9 cellular contexts compared by ENCODE assay signal in genomic region chr12:25648460-25648859, GRCh38.
A peak's percentile ranks its signal among the peaks of the same experiment; 100 is the strongest.
DNase-seq lines count a peak whose midpoint lies in the region; ATAC-seq and TF ChIP-seq lines count a peak whose summit lies in the region.
"Had no signal": no experiment of that assay in that cellular context is flagged by ENCODE, and none has a peak within 500 bp of the region (broad histone marks: within the 10 kb centered on the region; RNA-seq: fewer than 3 reads in every experiment).

No MANE protein-coding gene starts in this region.

- intact Hi-C loops in left lung (cut with DNase I): no loop called here
- intact Hi-C loops in CD8-positive, alpha-beta T cell (cut with DNase I, micrococcal nuclease): no loop called here

- H3K4me1 ChIP-seq in ACC112 (ENCODE audit: control insufficient read depth, insufficient read depth, low read length, unreplicated experiment) (peaks cover 7% of the 10 kb centered on the region), left lung (no peaks in the 10 kb centered on the region)
- no peaks in the 10 kb centered on the region for H3K4me1 ChIP-seq in CD8-positive, alpha-beta T cell (ENCODE audit: insufficient read depth, low read length)

- H2AFZ ChIP-seq in ACC112 (ENCODE audit: low read length, unreplicated experiment): peak overlapping the region; percentile 62

- DNase-seq in NCI-H2081 treated with DMSO at 0.1 percent for 48 hours (lab: John Stamatoyannopoulos, UW) (peak; percentile 2), dedifferentiated amniotic fluid mesenchymal stem cell (ENCODE audit: extremely low spot score) (peak; percentile 57), left lung (no peak), mesenteric fat pad (ENCODE audit: low spot score) (no peak), GM10248 (ENCODE audit: extremely low spot score) (no peak)
- no peak for DNase-seq in CD8-positive, alpha-beta T cell
- DNase-seq: activated naive CD8-positive, alpha-beta T cell treated with anti-CD3 and anti-CD28 coated beads, Interleukin-2, amount 10 ng/mL, durations not matched to agents 7 days and 5 days had no signal

- POLR2A ChIA-PET in CD8-positive, alpha-beta T cell (lab: Charles Lee): no interaction called here
- POLR2A ChIA-PET in GM10248 (lab: Yijun Ruan, JAX): no interaction called here

- H3K27ac Mint-ChIP-seq in CD8-positive, alpha-beta T cell: no peak overlapping the region
- H3K27ac Mint-ChIP-seq: activated naive CD8-positive, alpha-beta T cell treated with anti-CD3 and anti-CD28 coated beads, Interleukin-2, amount 10 ng/mL, durations not matched to agents 7 days and 5 days had no signal

- CTCF ChIA-PET in CD8-positive, alpha-beta T cell (lab: Charles Lee): no interaction called here
- CTCF ChIA-PET in GM10248 (lab: Yijun Ruan, JAX): no interaction called here

- H3K9me3 ChIP-seq in left lung: no peaks in the 10 kb centered on the region
- H3K9me3 ChIP-seq in CD8-positive, alpha-beta T cell (ENCODE audit: low read length): no peaks in the 10 kb centered on the region

- H3K36me3 ChIP-seq in ACC112 (ENCODE audit: insufficient read depth, low read length): no peaks in the 10 kb centered on the region
- no peaks in the 10 kb centered on the region for H3K36me3 ChIP-seq in left lung
- H3K36me3 ChIP-seq in CD8-positive, alpha-beta T cell (ENCODE audit: insufficient read depth, low read length): no peaks in the 10 kb centered on the region

- no peak for TF ChIP-seq CTCF in left lung (IDR thresholded peaks at IDR 0.05)
- no peak for TF ChIP-seq CTCF in CD8-positive, alpha-beta T cell (IDR thresholded peaks at IDR 0.05)
- TF ChIP-seq CTCF in GM10248 (IDR thresholded peaks at IDR 0.05; ENCODE audit: control extremely low read depth, extremely low read depth, low read depth, missing control alignments): no peak

- H3K27me3 Mint-ChIP-seq in CD8-positive, alpha-beta T cell (ENCODE audit: low read depth): no peaks in the 10 kb centered on the region

- H3K9me3 Mint-ChIP-seq in CD8-positive, alpha-beta T cell: no peaks in the 10 kb centered on the region
- H3K9me3 Mint-ChIP-seq: activated naive CD8-positive, alpha-beta T cell treated with anti-CD3 and anti-CD28 coated beads, Interleukin-2, amount 10 ng/mL, durations not matched to agents 7 days and 5 days had no signal

- no peak overlapping the region for H3K27ac ChIP-seq in ACC112 (ENCODE audit: low read depth, low read length)
- H3K27ac ChIP-seq in left lung: no peak overlapping the region
- H3K27ac ChIP-seq in CD8-positive, alpha-beta T cell (ENCODE audit: low read depth, low read length): no peak overlapping the region

- H3K4me3 ChIP-seq in ACC112 (ENCODE audit: low read depth, low read length) (peak overlapping the region; percentile 53), left lung (no peak overlapping the region)
- H3K4me3 ChIP-seq in CD8-positive, alpha-beta T cell (ENCODE audit: low read depth, low read length): no peak overlapping the region

- no peaks in the 10 kb centered on the region for H3K27me3 ChIP-seq in ACC112 (ENCODE audit: insufficient read depth, low read length)
- H3K27me3 ChIP-seq in left lung: no peaks in the 10 kb centered on the region
- H3K27me3 ChIP-seq in CD8-positive, alpha-beta T cell (ENCODE audit: insufficient read depth, low read length): no peaks in the 10 kb centered on the region

- no peaks in the 10 kb centered on the region for H3K36me3 Mint-ChIP-seq in CD8-positive, alpha-beta T cell
- H3K36me3 Mint-ChIP-seq: activated naive CD8-positive, alpha-beta T cell treated with anti-CD3 and anti-CD28 coated beads, Interleukin-2, amount 10 ng/mL, durations not matched to agents 7 days and 5 days had no signal

- H3K4me3 Mint-ChIP-seq in CD8-positive, alpha-beta T cell: no peak overlapping the region
- H3K4me3 Mint-ChIP-seq: activated naive CD8-positive, alpha-beta T cell treated with anti-CD3 and anti-CD28 coated beads, Interleukin-2, amount 10 ng/mL, durations not matched to agents 7 days and 5 days had no signal

- ATAC-seq in left lung: peak; percentile 92
- ATAC-seq in HG02798 (IDR thresholded peaks at IDR 0.05; ENCODE audit: poor library complexity, unreplicated experiment): no peak
- ATAC-seq in CD8-positive, alpha-beta T cell: no peak

- H3K79me2 ChIP-seq in ACC112 (ENCODE audit: control insufficient read depth, insufficient read depth, low read length, unreplicated experiment): no peaks in the 10 kb centered on the region

- no peaks in the 10 kb centered on the region for H3K4me1 Mint-ChIP-seq in CD8-positive, alpha-beta T cell (ENCODE audit: low read depth)

Comparison
In these comparisons a context has a peak if more than half of its experiments do, and no peak if none do; other contexts are left out.
1. DNase-seq: peak in NCI-H2081 treated with DMSO at 0.1 percent for 48 hours (single experiment) and dedifferentiated amniotic fluid mesenchymal stem cell (single experiment); none in left lung (0 of 2), CD8-positive, alpha-beta T cell (0 of 7), mesenteric fat pad (single experiment) and GM10248 (single experiment).